ENCODE assay signal across 22 cellular contexts in the genomic region with DNA sequence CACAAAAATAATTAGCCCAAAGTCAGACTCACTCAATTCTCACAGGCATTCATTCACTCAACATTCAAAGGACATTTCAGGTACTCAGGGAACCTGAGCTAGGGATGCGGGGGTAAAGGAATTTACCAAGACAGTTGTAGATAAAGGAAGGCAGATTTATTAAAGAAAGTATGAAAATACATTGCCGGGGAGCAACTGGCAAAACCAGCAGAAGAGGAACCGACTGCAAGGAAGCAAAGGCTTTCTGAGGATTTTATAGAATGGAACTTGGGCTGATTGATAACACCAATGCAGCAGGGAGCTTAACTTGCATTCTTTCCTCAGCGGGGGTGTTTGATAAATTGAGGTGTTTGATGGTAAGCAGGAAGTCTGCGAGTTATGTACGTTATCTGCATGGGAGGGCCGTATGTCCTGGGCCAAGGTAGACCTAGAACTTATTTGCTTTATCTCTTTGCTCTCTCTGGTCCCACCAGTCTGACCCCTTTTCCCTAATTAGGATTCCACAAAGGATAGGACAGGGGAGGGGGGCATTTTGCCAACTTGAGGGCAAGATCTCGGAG. TPM values are rescaled to one million over a fixed set of nuclear protein-coding genes. Genes with fewer than 3 reads are reported as not detected.
DNase-seq lines count a peak whose midpoint lies in the region; ATAC-seq and TF ChIP-seq lines count a peak whose summit lies in the region.
"Had no signal": no experiment of that assay in that cellular context is flagged by ENCODE, and none has a peak within 500 bp of the region (broad histone marks: within the 10 kb centered on the region; RNA-seq: fewer than 3 reads in every experiment).

No MANE protein-coding gene starts in this region.

- H3K4me1 ChIP-seq in endodermal cell (ENCODE audit: control insufficient read depth, insufficient read depth, low read length) (peaks cover 3% of the 10 kb centered on the region), neural progenitor cell (no peaks in the 10 kb centered on the region), OCI-LY7 (ENCODE audit: insufficient read depth, low read length, poor library complexity, severe bottlenecking) (no peaks in the 10 kb centered on the region)

- intact Hi-C loops in OCI-LY7 (cut with micrococcal nuclease; ENCODE audit: unreplicated experiment), result no loop called here

- peak; percentile 64 for DNase-seq in endodermal cell
- DNase-seq in neural progenitor cell (ENCODE audit: low spot score), result no peak
- DNase-seq in NCI-H526 (lab: John Stamatoyannopoulos, UW), result no peak
- no peak for DNase-seq in cerebellum (ENCODE audit: low spot score)
- no peak for DNase-seq in OCI-LY7 (ENCODE audit: low spot score)
- DNase-seq: C1 segment of cervical spinal cord; Calu3; CD4-positive, alpha-beta memory T cell; COR-L47; DMS53; DMS79 treated with DMSO at 0.1 percent for 48 hours; GF-D8; H9 had no signal

- H3K27me3 Mint-ChIP-seq in activated T-helper 17 cell treated with anti-CD3 and anti-CD28 coated beads, Interleukin-2, amount 50 U/mL, for 72 hours, result peaks cover 6% of the 10 kb centered on the region
- H3K27me3 Mint-ChIP-seq in endodermal cell (ENCODE audit: insufficient read depth), result peaks cover 37% of the 10 kb centered on the region
- H3K27me3 Mint-ChIP-seq in neural progenitor cell (ENCODE audit: insufficient read depth, low read depth), result peaks cover 22% of the 10 kb centered on the region

- H3K4me3 Mint-ChIP-seq in activated T-helper 17 cell treated with anti-CD3 and anti-CD28 coated beads, Interleukin-2, amount 50 U/mL, for 72 hours, result no peak overlapping the region
- H3K4me3 Mint-ChIP-seq in endodermal cell (no peak overlapping the region), neural progenitor cell (peak overlapping the region; percentile 38)
- H3K4me3 Mint-ChIP-seq: CD4-positive, alpha-beta memory T cell; GM23338; H9 had no signal

- H3K36me3 ChIP-seq in endodermal cell (ENCODE audit: control insufficient read depth, insufficient read depth, low read length) (no peaks in the 10 kb centered on the region), neural progenitor cell (no peaks in the 10 kb centered on the region), OCI-LY7 (ENCODE audit: insufficient read depth, low read length) (no peaks in the 10 kb centered on the region)

- H2AFZ ChIP-seq in neural progenitor cell (replicated peaks), result no peak overlapping the region
- no peak overlapping the region for H2AFZ ChIP-seq in OCI-LY7 (ENCODE audit: low read length)
- H2AFZ ChIP-seq: GM23338 had no signal

- no peaks in the 10 kb centered on the region for H3K36me3 Mint-ChIP-seq in activated T-helper 17 cell treated with anti-CD3 and anti-CD28 coated beads, Interleukin-2, amount 50 U/mL, for 72 hours (ENCODE audit: low read depth)
- no peaks in the 10 kb centered on the region for H3K36me3 Mint-ChIP-seq in endodermal cell (ENCODE audit: low read depth)
- H3K36me3 Mint-ChIP-seq in neural progenitor cell, result no peaks in the 10 kb centered on the region
- H3K36me3 Mint-ChIP-seq: CD4-positive, alpha-beta memory T cell had no signal

- ATAC-seq in activated T-helper 17 cell treated with anti-CD3 and anti-CD28 coated beads, Interleukin-2, amount 50 U/mL, for 72 hours (replicated peaks), result no peak
- ATAC-seq: GM23338, HCT116 had no signal

- no peak overlapping the region for H3K4me3 ChIP-seq in endodermal cell (ENCODE audit: low read length)
- H3K4me3 ChIP-seq in neural progenitor cell, result no peak overlapping the region
- no peak overlapping the region for H3K4me3 ChIP-seq in OCI-LY7 (ENCODE audit: low read depth, low read length, poor library complexity, severe bottlenecking)
- H3K4me3 ChIP-seq: GM23338 had no signal

- TF ChIP-seq CTCF in endodermal cell (conservative IDR thresholded peaks at IDR 0.05) (no peak), neural progenitor cell (IDR thresholded peaks at IDR 0.05) (no peak), OCI-LY7 (conservative IDR thresholded peaks at IDR 0.05; ENCODE audit: low read length) (no peak)

- H3K9me2 ChIP-seq in OCI-LY7 (ENCODE audit: insufficient read depth, low read length), result no peaks in the 10 kb centered on the region

- POLR2A ChIA-PET in OCI-LY7 (lab: Charles Lee), result interaction anchor here (0.6 kb wide), 1 partner anchor 121 kb away, joined by 3 read pairs; no protein-coding TSS in a partner anchor

- H3K27ac Mint-ChIP-seq in activated T-helper 17 cell treated with anti-CD3 and anti-CD28 coated beads, Interleukin-2, amount 50 U/mL, for 72 hours, result peak overlapping the region; percentile 16
- H3K27ac Mint-ChIP-seq in endodermal cell, result peak overlapping the region; percentile 93
- no peak overlapping the region for H3K27ac Mint-ChIP-seq in neural progenitor cell
- H3K27ac Mint-ChIP-seq: GM23338, H9 had no signal

- no peak overlapping the region for H3K27ac ChIP-seq in endodermal cell (ENCODE audit: low read depth, low read length)
- no peak overlapping the region for H3K27ac ChIP-seq in neural progenitor cell
- no peak overlapping the region for H3K27ac ChIP-seq in OCI-LY7 (ENCODE audit: low read depth, low read length, poor library complexity, severe bottlenecking)

- H3K4me2 ChIP-seq in neural progenitor cell, result no peak overlapping the region
- H3K4me2 ChIP-seq in OCI-LY7 (ENCODE audit: low read length), result no peak overlapping the region
- H3K4me2 ChIP-seq: GM23338 had no signal

- H3K9me3 Mint-ChIP-seq in activated T-helper 17 cell treated with anti-CD3 and anti-CD28 coated beads, Interleukin-2, amount 50 U/mL, for 72 hours, result no peaks in the 10 kb centered on the region
- H3K9me3 Mint-ChIP-seq in endodermal cell (no peaks in the 10 kb centered on the region), neural progenitor cell (no peaks in the 10 kb centered on the region)
- H3K9me3 Mint-ChIP-seq: CD4-positive, alpha-beta memory T cell; GM23338; H9 had no signal

- H3K79me2 ChIP-seq in neural progenitor cell (ENCODE audit: low read depth) (no peaks in the 10 kb centered on the region), OCI-LY7 (ENCODE audit: insufficient read depth, low read depth, low read length) (no peaks in the 10 kb centered on the region)

- peaks cover 23% of the 10 kb centered on the region for H3K27me3 ChIP-seq in endodermal cell (ENCODE audit: control insufficient read depth, insufficient read depth, low read length, poor library complexity, severe bottlenecking)
- peaks cover 56% of the 10 kb centered on the region for H3K27me3 ChIP-seq in neural progenitor cell

- no peaks in the 10 kb centered on the region for H3K4me1 Mint-ChIP-seq in activated T-helper 17 cell treated with anti-CD3 and anti-CD28 coated beads, Interleukin-2, amount 50 U/mL, for 72 hours
- H3K4me1 Mint-ChIP-seq in endodermal cell, result peaks cover 21% of the 10 kb centered on the region
- no peaks in the 10 kb centered on the region for H3K4me1 Mint-ChIP-seq in neural progenitor cell
- H3K4me1 Mint-ChIP-seq: CD4-positive, alpha-beta memory T cell; GM23338 had no signal

- H3F3A ChIP-seq in neural progenitor cell (ENCODE audit: low read depth), result no peaks in the 10 kb centered on the region

- CTCF ChIA-PET in OCI-LY7 (lab: Charles Lee; ENCODE audit: unreplicated experiment), result no interaction called here

- H4K20me1 ChIP-seq in neural progenitor cell (ENCODE audit: low read depth), result no peaks in the 10 kb centered on the region
- H4K20me1 ChIP-seq in OCI-LY7 (ENCODE audit: insufficient read depth, low read length), result no peaks in the 10 kb centered on the region

- no TSS peak for BruUV-seq in OCI-LY7 (replicated peaks; lab: Mats Ljungman, UMichigan)

- H3K9me3 ChIP-seq in endodermal cell (ENCODE audit: control insufficient read depth, low read length) (peaks cover 1% of the 10 kb centered on the region), neural progenitor cell (ENCODE audit: low read depth) (no peaks in the 10 kb centered on the region), OCI-LY7 (ENCODE audit: low read length) (no peaks in the 10 kb centered on the region)

- 58 to 76% methylated on average over 5 to 8 of the region's 8 CpGs for WGBS in endodermal cell (ENCODE audit: insufficient coverage in 1 of 2, insufficient read length in 1 of 2), 2 experiments

- no peak overlapping the region for H3K9ac ChIP-seq in endodermal cell (ENCODE audit: extremely low read depth, low read length, poor library complexity, severe bottlenecking)
- H3K9ac ChIP-seq in neural progenitor cell, result no peak overlapping the region

RNA-seq across cellular contexts. Expression of a gene that starts 5.9 kb away (rescaled TPM):
- 10 to 100 TPM in 1 of 2 donors, 1 to 10 TPM in 1; 3.0 to 73.8 TPM for total RNA-seq in activated T-helper 17 cell treated with anti-CD3 and anti-CD28 coated beads, Interleukin-2, amount 50 U/mL, for 72 hours
- total RNA-seq in endodermal cell, result not detected
- polyA plus RNA-seq in endodermal cell (2013, experiment 1 of 2), result 2.2 TPM
- 2.6 TPM for polyA plus RNA-seq in endodermal cell (2013, experiment 2 of 2)
- not detected in 2 replicates for total RNA-seq in neural progenitor cell (ENCODE audit: low replicate concordance)
- total RNA-seq in cerebellum, result 7.5 TPM
- not detected in 2 replicates for total RNA-seq in OCI-LY7 (2014; rRNA removed; shearing (Covaris generic))
- total RNA-seq in OCI-LY7 (2022), result not detected in 2 replicates
- total RNA-seq: A172; A673; Calu3; CD4-positive, alpha-beta memory T cell; Daoy; G401; GM23338; H4; H9 had no signal
- polyA plus RNA-seq: BJ, GM23338 had no signal

RNA-seq across cellular contexts. Expression of a gene that starts 18.6 kb away (rescaled TPM):
- total RNA-seq in activated T-helper 17 cell treated with anti-CD3 and anti-CD28 coated beads, Interleukin-2, amount 50 U/mL, for 72 hours, result not detected
- total RNA-seq in endodermal cell (not detected), neural progenitor cell (ENCODE audit: low replicate concordance) (not detected in 2 replicates), cerebellum (not detected), OCI-LY7 (2022) (not detected in 2 replicates)
- polyA plus RNA-seq in endodermal cell (2013, experiment 1 of 2), result not detected
- polyA plus RNA-seq in endodermal cell (2013, experiment 2 of 2), result not detected
- not detected in 2 replicates for total RNA-seq in OCI-LY7 (2014; rRNA removed; shearing (Covaris generic))
- total RNA-seq: A172; A673; Calu3; CD4-positive, alpha-beta memory T cell; Daoy; G401; GM23338; H4; H9 had no signal
- polyA plus RNA-seq: BJ; CD4-positive, alpha-beta memory T cell; GM23338 had no signal

RNA-seq across cellular contexts. Expression of a gene that starts 25.0 kb away (rescaled TPM):
- 100 to 1,000 TPM in 1 of 2 donors, 10 to 100 TPM in 1; 25.6 to 114 TPM for total RNA-seq in activated T-helper 17 cell treated with anti-CD3 and anti-CD28 coated beads, Interleukin-2, amount 50 U/mL, for 72 hours
- 1 to 10 TPM in 1 of 2 donors, not detected in 1; 6.8 TPM for total RNA-seq in endodermal cell
- polyA plus RNA-seq in endodermal cell (2013, experiment 1 of 2), result 13.3 TPM
- 14.2 TPM for polyA plus RNA-seq in endodermal cell (2013, experiment 2 of 2)
- total RNA-seq in neural progenitor cell (ENCODE audit: low replicate concordance), result 1.3 TPM in 1 of 2 replicates, not detected in the other
- 3.4 TPM for total RNA-seq in cerebellum
- 27.2 and 40.0 TPM in 2 replicates for total RNA-seq in OCI-LY7 (2014; rRNA removed; shearing (Covaris generic))
- total RNA-seq in OCI-LY7 (2022), result 5.7 and 9.3 TPM in 2 replicates
- total RNA-seq: G401 had no signal

RNA-seq across cellular contexts. Expression of a gene that starts 42.1 kb away (rescaled TPM):
- total RNA-seq in activated T-helper 17 cell treated with anti-CD3 and anti-CD28 coated beads, Interleukin-2, amount 50 U/mL, for 72 hours, result under 1 TPM in 1 of 2 donors, not detected in 1; 0.53 TPM
- total RNA-seq in endodermal cell, result 1 to 10 TPM in 1 of 2 donors, not detected in 1; 5.5 TPM
- 1.8 TPM for polyA plus RNA-seq in endodermal cell (2013, experiment 1 of 2)
- not detected for polyA plus RNA-seq in endodermal cell (2013, experiment 2 of 2)
- total RNA-seq in neural progenitor cell (ENCODE audit: low replicate concordance), result 1.9 and 2.4 TPM in 2 replicates
- total RNA-seq in cerebellum, result 1.1 TPM
- total RNA-seq in OCI-LY7 (2014; rRNA removed; shearing (Covaris generic)), result not detected in 2 replicates
- total RNA-seq in OCI-LY7 (2022), result not detected in 2 replicates
- total RNA-seq: A172; Calu3; CD4-positive, alpha-beta memory T cell; G401; H4 had no signal

RNA-seq across cellular contexts. Expression of a gene that starts 49.0 kb away (rescaled TPM):
- not detected for total RNA-seq in activated T-helper 17 cell treated with anti-CD3 and anti-CD28 coated beads, Interleukin-2, amount 50 U/mL, for 72 hours
- total RNA-seq in endodermal cell, result not detected
- 0.78 TPM for polyA plus RNA-seq in endodermal cell (2013, experiment 1 of 2)
- not detected for polyA plus RNA-seq in endodermal cell (2013, experiment 2 of 2)
- total RNA-seq in neural progenitor cell (ENCODE audit: low replicate concordance), result not detected in 2 replicates
- not detected for total RNA-seq in cerebellum
- total RNA-seq in OCI-LY7 (2014; rRNA removed; shearing (Covaris generic)), result not detected in 2 replicates
- total RNA-seq in OCI-LY7 (2022), result not detected in 2 replicates
- total RNA-seq: A172; Calu3; CD4-positive, alpha-beta memory T cell; G401; H4 had no signal
- polyA plus RNA-seq: CD4-positive, alpha-beta memory T cell had no signal
